In genomic region chr9:89182369-89182768, GRCh38 we compare ENCODE assay signal across 29 cellular contexts.
"Had no signal": no experiment of that assay in that cellular context is flagged by ENCODE, and none has a peak within 500 bp of the region (broad histone marks: within the 10 kb centered on the region; RNA-seq: fewer than 3 reads in every experiment).

No MANE protein-coding gene starts in this region.

- H3K9me3 Mint-ChIP-seq: dendritic cell treated with granulocyte-macrophage colony-stimulating factor and Interleukin-4, amounts not matched to agents 40 ng/mL and 50 ng/mL, for 4 days; endodermal cell had no signal

- H3K27ac Mint-ChIP-seq: dendritic cell treated with granulocyte-macrophage colony-stimulating factor and Interleukin-4, amounts not matched to agents 40 ng/mL and 50 ng/mL, for 4 days; effector memory CD8-positive, alpha-beta T cell; endodermal cell had no signal

- H3K4me3 ChIP-seq: colonic mucosa, coronary artery, dorsolateral prefrontal cortex, esophagus squamous epithelium, gastrocnemius medialis, gastroesophageal sphincter, heart left ventricle, heart right ventricle, hepatocyte had no signal

- H3K4me3 Mint-ChIP-seq: dendritic cell treated with granulocyte-macrophage colony-stimulating factor and Interleukin-4, amounts not matched to agents 40 ng/mL and 50 ng/mL, for 4 days; effector memory CD8-positive, alpha-beta T cell; endodermal cell had no signal

- H3K36me3 ChIP-seq: colonic mucosa, esophagus squamous epithelium, gastrocnemius medialis, gastroesophageal sphincter, heart left ventricle, heart right ventricle had no signal

- H3K9me3 ChIP-seq: colonic mucosa, esophagus squamous epithelium, gastrocnemius medialis, gastroesophageal sphincter, heart left ventricle, heart right ventricle had no signal

- H3K27ac ChIP-seq: colonic mucosa, coronary artery, dorsolateral prefrontal cortex, epithelial cell of prostate, esophagus squamous epithelium, foreskin keratinocyte, gastrocnemius medialis, gastroesophageal sphincter, heart left ventricle, heart right ventricle, hepatocyte had no signal

- ATAC-seq: effector memory CD8-positive, alpha-beta T cell; esophagus mucosa; foreskin keratinocyte; gastrocnemius medialis; gastroesophageal sphincter; heart left ventricle; heart right ventricle had no signal

- FAIRE-seq: colon, endometrium, endothelial cell of umbilical vein, frontal cortex had no signal

- DNase-seq: colonic mucosa; cortex of kidney; dermis blood vessel endothelial cell; dorsolateral prefrontal cortex; effector CD4-positive, alpha-beta T cell; effector CD8-positive, alpha-beta T cell; effector memory CD4-positive, alpha-beta T cell; effector memory CD8-positive, alpha-beta T cell; endodermal cell; erythroblast; esophagus squamous epithelium; foreskin fibroblast; foreskin keratinocyte; foreskin melanocyte; gastrocnemius medialis; glutamatergic neuron; head of caudate nucleus; heart left ventricle; heart right ventricle had no signal
